In genomic region chr17:1366234-1366633, GRCh38 we compare ENCODE assay signal across 16 cellular contexts. TPM values are rescaled to one million over a fixed set of nuclear protein-coding genes. Genes with fewer than 3 reads are reported as not detected.
A peak's percentile ranks its signal among the peaks of the same experiment; 100 is the strongest.
DNase-seq lines count a peak whose midpoint lies in the region; ATAC-seq, FAIRE-seq and TF ChIP-seq lines count a peak whose summit lies in the region.
"Had no signal": no experiment of that assay in that cellular context is flagged by ENCODE, and none has a peak within 500 bp of the region (broad histone marks: within the 10 kb centered on the region; RNA-seq: fewer than 3 reads in every experiment).

No MANE protein-coding gene starts in this region.

- TF ChIP-seq CTCF in WTC11 (IDR thresholded peaks at IDR 0.05) (no peak), keratinocyte (optimal IDR thresholded peaks at IDR 0.05 in 1 of 3, IDR thresholded peaks at IDR 0.05 in 1 of 3, conservative IDR thresholded peaks at IDR 0.05 in 1 of 3; ENCODE audit: extremely low read depth in 1 of 3, insufficient read depth in 2 of 3, low read length in 3 of 3) (no peak), thoracic aorta (IDR thresholded peaks at IDR 0.05) (no peak)

- H3K9me3 ChIP-seq in keratinocyte (ENCODE audit: control insufficient read depth, low read depth, low read length) (no peaks in the 10 kb centered on the region), thoracic aorta (no peaks in the 10 kb centered on the region)
- H3K9me3 ChIP-seq: Caco-2 had no signal

- H3K27ac Mint-ChIP-seq in activated T-cell treated with anti-CD3 and anti-CD28 coated beads, Interleukin-2, amount 50 U/mL, for 24 hours: peak overlapping the region; percentile 55
- H3K27ac Mint-ChIP-seq in WTC11: peak overlapping the region; percentile 94

- H2AFZ ChIP-seq in keratinocyte (ENCODE audit: control insufficient read depth, low read length): no peak overlapping the region

- no peaks in the 10 kb centered on the region for H3K9me3 Mint-ChIP-seq in activated T-cell treated with anti-CD3 and anti-CD28 coated beads, Interleukin-2, amount 50 U/mL, for 24 hours
- H3K9me3 Mint-ChIP-seq in WTC11: no peaks in the 10 kb centered on the region

- dilution Hi-C loops in keratinocyte (cut with MboI; ENCODE audit: extremely low pct_ligation_motif_present, low sequenced_read_pairs): no loop called here

- DNase-seq in activated T-cell treated with anti-CD3 and anti-CD28 coated beads, Interleukin-2, amount 50 U/mL, for 24 hours: peak; percentile 8
- DNase-seq in activated T-cell treated with anti-CD3 and anti-CD28 coated beads, Interleukin-2, amount 50 U/mL, for 1 hour: no peak
- DNase-seq in WTC11 (ENCODE audit: low spot score): no peak
- no peak for DNase-seq in keratinocyte (ENCODE audit: low read depth, low spot score)
- DNase-seq in thoracic aorta (ENCODE audit: low spot score): no peak
- DNase-seq in NCI-H524 treated with DMSO at 0.1 percent for 48 hours (lab: John Stamatoyannopoulos, UW): no peak
- DNase-seq in HPDE6-E6E7 (ENCODE audit: extremely low spot score): no peak
- DNase-seq: activated CD8-positive, alpha-beta memory T cell treated with anti-CD3 and anti-CD28 coated beads, Interleukin-2, amount 10 ng/mL, durations not matched to agents 7 days and 5 days; activated effector memory CD4-positive, alpha-beta T cell treated with anti-CD3 and anti-CD28 coated beads, Interleukin-2, amount 50 U/mL, for 16 hours; Caco-2; H7; NCI-H187; SIG-M5; stimulated activated CD4-positive, alpha-beta T cell treated with anti-CD3 and anti-CD28 coated beads, Interleukin-4, amount 100 ng/mL, for 4 hours had no signal

- ATAC-seq in WTC11: no peak
- ATAC-seq in thoracic aorta (ENCODE audit: insufficient number of reproducible peaks, low FRiP score, low read depth): no peak
- ATAC-seq in GM18505 (IDR thresholded peaks at IDR 0.05; ENCODE audit: unreplicated experiment): no peak

- H3K27ac ChIP-seq in keratinocyte (ENCODE audit: control insufficient read depth, insufficient read depth, low read length) (peak overlapping the region; percentile 20), thoracic aorta (peak overlapping the region; percentile 20 to 30)

- H3K9ac ChIP-seq in keratinocyte (ENCODE audit: control insufficient read depth, extremely low read depth, insufficient read depth, low read length): no peak overlapping the region

- CTCF ChIA-PET in WTC11 (lab: Charles Lee): interaction anchor here (0.9 to 3.7 kb wide), 42 partner anchors 10 to 264 kb away, joined by 3 to 102 read pairs (median 8); partner anchors contain the start of genes CRK, INPP5K, MYO1C and YWHAE

- peaks cover 70% of the 10 kb centered on the region for H3K4me1 Mint-ChIP-seq in activated T-cell treated with anti-CD3 and anti-CD28 coated beads, Interleukin-2, amount 50 U/mL, for 24 hours (ENCODE audit: low read depth)
- H3K4me1 Mint-ChIP-seq in WTC11: peaks cover 66% of the 10 kb centered on the region

- no peak overlapping the region for H3K4me2 ChIP-seq in keratinocyte (ENCODE audit: control insufficient read depth, extremely low read depth, insufficient read depth, low read depth, low read length)

- no peaks in the 10 kb centered on the region for H3K9me1 ChIP-seq in keratinocyte (ENCODE audit: control insufficient read depth, extremely low read depth, insufficient read depth, low read length)

- FAIRE-seq in keratinocyte (lab: Jason Lieb, UNC): no peak

- H3K36me3 ChIP-seq in keratinocyte (ENCODE audit: control insufficient read depth in 2 of 2, extremely low read depth in 1 of 2, insufficient read depth in 2 of 2, low read length in 2 of 2) (peaks cover 9 to 32% of the 10 kb centered on the region in 2 experiments), thoracic aorta (no peaks in the 10 kb centered on the region)

- TF ChIP-seq POLR2A in GM18505 (IDR thresholded peaks at IDR 0.05; ENCODE audit: borderline replicate concordance, extremely low read depth, insufficient read depth, insufficient read length): no peak

- H3K36me3 Mint-ChIP-seq in activated T-cell treated with anti-CD3 and anti-CD28 coated beads, Interleukin-2, amount 50 U/mL, for 24 hours (ENCODE audit: low read depth): peaks cover 73% of the 10 kb centered on the region
- H3K36me3 Mint-ChIP-seq in WTC11: peaks cover 26% of the 10 kb centered on the region

- no peaks in the 10 kb centered on the region for H3K27me3 Mint-ChIP-seq in activated T-cell treated with anti-CD3 and anti-CD28 coated beads, Interleukin-2, amount 50 U/mL, for 24 hours
- H3K27me3 Mint-ChIP-seq in WTC11 (ENCODE audit: low read depth): no peaks in the 10 kb centered on the region
- H3K27me3 Mint-ChIP-seq: activated CD8-positive, alpha-beta memory T cell treated with anti-CD3 and anti-CD28 coated beads, Interleukin-2, amount 10 ng/mL, durations not matched to agents 7 days and 5 days had no signal

- H3K27me3 ChIP-seq in keratinocyte (ENCODE audit: control insufficient read depth, extremely low read depth, insufficient read depth, low read length) (no peaks in the 10 kb centered on the region), thoracic aorta (replicated peaks; ENCODE audit: insufficient read depth) (no peaks in the 10 kb centered on the region)
- H3K27me3 ChIP-seq: dorsolateral prefrontal cortex had no signal

- no peak overlapping the region for H3K4me3 Mint-ChIP-seq in activated T-cell treated with anti-CD3 and anti-CD28 coated beads, Interleukin-2, amount 50 U/mL, for 24 hours
- H3K4me3 Mint-ChIP-seq in WTC11: peak overlapping the region; percentile 21; the same call in 1 of the 2 replicates
- H3K4me3 Mint-ChIP-seq: activated CD8-positive, alpha-beta memory T cell treated with anti-CD3 and anti-CD28 coated beads, Interleukin-2, amount 10 ng/mL, durations not matched to agents 7 days and 5 days had no signal

- peaks cover 76% of the 10 kb centered on the region for H4K20me1 ChIP-seq in keratinocyte (ENCODE audit: control insufficient read depth, extremely low read depth, insufficient read depth, low read length)

- H3K4me3 ChIP-seq in keratinocyte (ENCODE audit: control insufficient read depth in 2 of 3, extremely low read depth in 1 of 3, insufficient read depth in 2 of 3, low read depth in 1 of 3, low read length in 3 of 3) (no peak overlapping the region), thoracic aorta (no peak overlapping the region)

- peaks cover 25% of the 10 kb centered on the region for H3K4me1 ChIP-seq in keratinocyte (ENCODE audit: control insufficient read depth, extremely low read depth, insufficient read depth, low read length)
- peaks cover 52 to 84% of the 10 kb centered on the region in 2 donors for H3K4me1 ChIP-seq in thoracic aorta (ENCODE audit: control insufficient read depth in 1 of 2, low read depth in 2 of 2)
- H3K4me1 ChIP-seq: Caco-2 had no signal

- POLR2A ChIA-PET in WTC11 (lab: Charles Lee): interaction anchor here (0.6 to 1.6 kb wide), 3 partner anchors 24 to 82 kb away, joined by 4 to 9 read pairs (median 7); partner anchors contain the start of gene YWHAE

- H3K79me2 ChIP-seq in keratinocyte (ENCODE audit: control insufficient read depth, insufficient read depth, low read length): peaks cover 100% of the 10 kb centered on the region

TF ChIP-seq in WTC11, 78 proteins besides CTCF, POLR2A, EP300 and RAD21 (continues in another document):
- TF ChIP-seq GRHL2 (CRISPR knock-in tag; IDR thresholded peaks at IDR 0.05; ENCODE audit: insufficient replicate concordance, severe bottlenecking) (no peak), ZBTB43 (CRISPR knock-in tag; IDR thresholded peaks at IDR 0.05) (no peak), AFF4 (CRISPR knock-in tag; IDR thresholded peaks at IDR 0.05; ENCODE audit: borderline replicate concordance) (no peak)

RNA-seq across cellular contexts. Expression of gene YWHAE, which starts 33.8 kb away (rescaled TPM):
- total RNA-seq in WTC11 (2021) (1,033 to 1,180 TPM (median 1,148 TPM) in 3 replicates), thoracic aorta (100 to 1,000 TPM; 178 to 593 TPM)
- polyA plus RNA-seq in keratinocyte: 468 to 1,322 TPM (median 739 TPM) in 3 replicates
- 1,692 TPM for polyA plus RNA-seq in keratinocyte (2011; ENCODE audit: low read depth)
- polyA plus RNA-seq in keratinocyte (2011; cell fraction: cytosol; rRNA removed): 729 and 842 TPM in 2 replicates
- 360 and 563 TPM in 2 replicates for polyA plus RNA-seq in keratinocyte (2011; cell fraction: nucleus; rRNA removed)
- polyA plus RNA-seq in keratinocyte (2012; ENCODE audit: low replicate concordance): 665 and 1,046 TPM in 2 replicates
- polyA minus RNA-seq in keratinocyte: 144 to 656 TPM (median 449 TPM) in 3 replicates
- polyA minus RNA-seq in keratinocyte (2011; cell fraction: cytosol; rRNA and poly(A)+ RNA removed): 1,051 TPM
- polyA minus RNA-seq in keratinocyte (2011; cell fraction: nucleus; rRNA and poly(A)+ RNA removed): 134 and 185 TPM in 2 replicates
